Comparison of ENCODE assay signal across 10 cellular contexts in the genomic region with DNA sequence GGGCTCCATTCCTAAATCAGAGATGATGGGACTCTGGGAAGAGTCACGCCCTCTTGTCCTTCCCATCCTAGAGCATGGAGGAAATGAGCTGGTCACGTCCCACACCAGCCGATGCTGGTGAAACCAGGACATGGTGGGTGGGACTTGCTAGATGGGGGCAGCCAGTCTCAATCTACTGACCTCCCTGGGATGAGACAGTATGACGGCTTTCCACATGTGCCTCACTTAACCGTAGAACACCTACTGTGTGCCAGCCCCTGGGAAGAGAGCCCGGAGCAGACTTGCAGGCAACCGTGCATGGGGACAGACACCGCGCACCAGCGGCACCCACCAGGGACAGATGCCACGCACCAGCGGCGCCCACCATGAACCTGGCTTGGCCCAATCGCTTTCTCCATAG. TPM values are rescaled to one million over a fixed set of nuclear protein-coding genes. Genes with fewer than 3 reads are reported as not detected.
A peak's percentile ranks its signal among the peaks of the same experiment; 100 is the strongest.
DNase-seq lines count a peak whose midpoint lies in the region; ATAC-seq and TF ChIP-seq lines count a peak whose summit lies in the region.
"Had no signal": no experiment of that assay in that cellular context is flagged by ENCODE, and none has a peak within 500 bp of the region (broad histone marks: within the 10 kb centered on the region; RNA-seq: fewer than 3 reads in every experiment).

No MANE protein-coding gene starts in this region.

- H3K9me3 Mint-ChIP-seq in naive thymus-derived CD8-positive, alpha-beta T cell = no peaks in the 10 kb centered on the region

- TF ChIP-seq POLR2A in NB4 (IDR thresholded peaks at IDR 0.05; ENCODE audit: extremely low read depth, insufficient read length) (no peak), esophagus muscularis mucosa (IDR thresholded peaks at IDR 0.05; ENCODE audit: low read depth) (no peak)

- peak overlapping the region in 8 of 10 donors; percentile 3 to 92 (median 60) for H3K4me3 Mint-ChIP-seq in naive thymus-derived CD8-positive, alpha-beta T cell

- H3K27me3 ChIP-seq in esophagus muscularis mucosa (no peaks in the 10 kb centered on the region), tibial artery (no peaks in the 10 kb centered on the region)

- peak overlapping the region in 4 of 10 donors; percentile 19 to 72 (median 38) for H3K27ac Mint-ChIP-seq in naive thymus-derived CD8-positive, alpha-beta T cell

- H3K36me3 Mint-ChIP-seq in naive thymus-derived CD8-positive, alpha-beta T cell = peaks cover 0 to 4% (median 3%) of the 10 kb centered on the region in 3 donors

- no peak for TF ChIP-seq EP300 in esophagus muscularis mucosa (IDR thresholded peaks at IDR 0.05)

- H3K27me3 Mint-ChIP-seq in naive thymus-derived CD8-positive, alpha-beta T cell = peaks cover 0 to 9% (median 0%) of the 10 kb centered on the region in 5 donors

- H3K36me3 ChIP-seq in esophagus muscularis mucosa = peaks cover 0 to 5% (median 0%) of the 10 kb centered on the region in 4 donors
- no peaks in the 10 kb centered on the region for H3K36me3 ChIP-seq in tibial artery

- H3K4me3 ChIP-seq in NB4 (ENCODE audit: low read depth, low read length) = peak overlapping the region; percentile 91
- H3K4me3 ChIP-seq in esophagus muscularis mucosa = peak overlapping the region; percentile 57 to 70 (median 60)
- peak overlapping the region; percentile 58 to 60 for H3K4me3 ChIP-seq in tibial artery

- 85% methylated on average over 11 of the region's 14 CpGs for WGBS in esophagus muscularis mucosa

- H3K4me1 ChIP-seq in esophagus muscularis mucosa (peaks cover 76 to 95% (median 89%) of the 10 kb centered on the region in 4 donors), tibial artery (peaks cover 12 to 86% (median 73%) of the 10 kb centered on the region in 4 donors)

- DNase-seq in NB4 (ENCODE audit: low read depth) = no peak
- DNase-seq in esophagus muscularis mucosa (ENCODE audit: extremely low spot score) = no peak
- DNase-seq in naive thymus-derived CD8-positive, alpha-beta T cell = peak in 1 of 10 donors; percentile 35
- DNase-seq in tibial artery = peak; percentile 45 to 78
- DNase-seq in stimulated activated CD4-positive, alpha-beta T cell treated with anti-CD3 and anti-CD28 coated beads, Interleukin-4, amount 100 ng/mL, for 1 hour = no peak
- DNase-seq: effector CD4-positive, alpha-beta T cell had no signal

- intact Hi-C loops in esophagus muscularis mucosa (cut with DNase I) (no loop called here), tibial artery (cut with DNase I; ENCODE audit: low total_unique reads) (loop anchor here (5.0 kb wide), 1 partner anchor 39 kb away; no protein-coding TSS in a partner anchor)

- no peak for ATAC-seq in naive thymus-derived CD8-positive, alpha-beta T cell
- ATAC-seq in GM18870 (IDR thresholded peaks at IDR 0.05; ENCODE audit: unreplicated experiment) (no peak), HG02610 (IDR thresholded peaks at IDR 0.05; ENCODE audit: unreplicated experiment) (no peak), GM21576 (IDR thresholded peaks at IDR 0.05; ENCODE audit: unreplicated experiment) (no peak)

- POLR2A ChIA-PET in naive thymus-derived CD8-positive, alpha-beta T cell (lab: Charles Lee) = interaction anchor here (0.5 kb wide), 1 partner anchor 56 kb away, joined by 5 read pairs; no protein-coding TSS in a partner anchor

- no peaks in the 10 kb centered on the region for H3K9me3 ChIP-seq in esophagus muscularis mucosa
- H3K9me3 ChIP-seq in tibial artery = no peaks in the 10 kb centered on the region

- peak overlapping the region; percentile 87 to 94 (median 88) for H3K27ac ChIP-seq in esophagus muscularis mucosa (replicated peaks in 1 of 4)
- H3K27ac ChIP-seq in tibial artery = peak overlapping the region; percentile 90 to 93

- peaks cover 45 to 80% (median 65%) of the 10 kb centered on the region in 4 donors for H3K4me1 Mint-ChIP-seq in naive thymus-derived CD8-positive, alpha-beta T cell

- TF ChIP-seq CTCF in NB4 (IDR thresholded peaks at IDR 0.05; ENCODE audit: low read depth, low read length) (no peak), esophagus muscularis mucosa (IDR thresholded peaks at IDR 0.05) (no peak), tibial artery (IDR thresholded peaks at IDR 0.05) (no peak)

RNA-seq across cellular contexts. Expression of a gene that starts 3.8 kb away (rescaled TPM):
- 100 to 1,000 TPM in 1 of 4 donors, 10 to 100 TPM in 3; 59.6 to 119 (median 71.7) TPM for total RNA-seq in esophagus muscularis mucosa
- 10 to 100 TPM; 17.8 to 18.3 TPM for total RNA-seq in naive thymus-derived CD8-positive, alpha-beta T cell
- polyA plus RNA-seq in naive thymus-derived CD8-positive, alpha-beta T cell = 1 to 10 TPM; 4.4 to 5.5 (median 4.5) TPM

RNA-seq across cellular contexts. Expression of a gene that starts 57.3 kb away (rescaled TPM):
- total RNA-seq in esophagus muscularis mucosa = not detected
- not detected for total RNA-seq in naive thymus-derived CD8-positive, alpha-beta T cell
- not detected for polyA plus RNA-seq in naive thymus-derived CD8-positive, alpha-beta T cell
- total RNA-seq: LHCN-M2 had no signal

Comparison
In these comparisons a context has a peak if more than half of its experiments do, and no peak if none do; other contexts are left out.
1. DNase-seq: peak in tibial artery (2 of 2); none in NB4 (single experiment), esophagus muscularis mucosa (single experiment) and stimulated activated CD4-positive, alpha-beta T cell treated with anti-CD3 and anti-CD28 coated beads, Interleukin-4, amount 100 ng/mL, for 1 hour (single experiment).
2. Peak in every context shown above with its lines, with median percentiles within 50 percentile points of each other: H3K4me3 ChIP-seq.